1 cellular context compared by ENCODE assay signal in genomic region chr13:21176195-21176981, GRCh38.
TF ChIP-seq lines count a peak whose summit lies in the region.

Gene MRPL57, plus strand, starts transcription at chr13:21176658. Its CDS starts 259 bp downstream, at chr13:21176917.
Gene SKA3, minus strand, starts transcription at chr13:21176552. Its CDS starts 75 bp downstream, at chr13:21176477.

TF ChIP-seq in HEK293, 187 proteins besides CTCF, POLR2A, EP300 and RAD21 (continued from another document):
- TF ChIP-seq, protein P1, sequence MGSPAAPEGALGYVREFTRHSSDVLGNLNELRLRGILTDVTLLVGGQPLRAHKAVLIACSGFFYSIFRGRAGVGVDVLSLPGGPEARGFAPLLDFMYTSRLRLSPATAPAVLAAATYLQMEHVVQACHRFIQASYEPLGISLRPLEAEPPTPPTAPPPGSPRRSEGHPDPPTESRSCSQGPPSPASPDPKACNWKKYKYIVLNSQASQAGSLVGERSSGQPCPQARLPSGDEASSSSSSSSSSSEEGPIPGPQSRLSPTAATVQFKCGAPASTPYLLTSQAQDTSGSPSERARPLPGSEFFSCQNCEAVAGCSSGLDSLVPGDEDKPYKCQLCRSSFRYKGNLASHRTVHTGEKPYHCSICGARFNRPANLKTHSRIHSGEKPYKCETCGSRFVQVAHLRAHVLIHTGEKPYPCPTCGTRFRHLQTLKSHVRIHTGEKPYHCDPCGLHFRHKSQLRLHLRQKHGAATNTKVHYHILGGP (tag by site-specific recombination; IDR thresholded peaks at IDR 0.05) = no peak
- TF ChIP-seq GLI4 (tag by site-specific recombination; IDR thresholded peaks at IDR 0.05) (0 out of 2 replicates have a peak, but pooled peaks have one; percentile 31), ZIC2 (tag by site-specific recombination; IDR thresholded peaks at IDR 0.05) (peak; percentile 94), ZNF335 (tag by site-specific recombination; conservative IDR thresholded peaks at IDR 0.05) (peak; percentile 79), PATZ1 (tag by site-specific recombination; IDR thresholded peaks at IDR 0.05) (0 out of 2 replicates have a peak, but pooled peaks have one; percentile 23), ZNF24 (tag by site-specific recombination; IDR thresholded peaks at IDR 0.05) (no peak)
